Comparison of ENCODE assay signal across 30 cellular contexts in genomic region chr2:1319393-1319792, GRCh38.
"Had no signal": no experiment of that assay in that cellular context is flagged by ENCODE, and none has a peak within 500 bp of the region (broad histone marks: within the 10 kb centered on the region; RNA-seq: fewer than 3 reads in every experiment).

No MANE protein-coding gene starts in this region.

- H3K36me3 ChIP-seq: adrenal gland, ascending aorta, brain microvascular endothelial cell, breast epithelium, cardiac muscle cell had no signal

- H3K27ac ChIP-seq: adrenal gland, ascending aorta, body of pancreas, brain microvascular endothelial cell, breast epithelium, cardiac muscle cell had no signal

- DNase-seq: activated effector memory CD4-positive, alpha-beta T cell treated with anti-CD3 and anti-CD28 coated beads, Interleukin-2, amount 50 U/mL, for 16 hours; activated effector memory CD4-positive, alpha-beta T cell treated with Interleukin-2 at 50 U/mL for 16 hours; activated gamma-delta T cell; activated gamma-delta T cell treated with Interleukin-2 at 50 U/mL for 16 hours; activated naive CD4-positive, alpha-beta T cell; activated naive CD4-positive, alpha-beta T cell treated with anti-CD3 and anti-CD28 coated beads for 36 hours; activated naive CD4-positive, alpha-beta T cell treated with anti-CD3 and anti-CD28 coated beads, Interleukin-2, amount 10 ng/mL, durations not matched to agents 7 days and 5 days; activated naive CD4-positive, alpha-beta T cell treated with anti-CD3 and anti-CD28 coated beads, Interleukin-2, amount 50 U/mL, for 16 hours; activated naive CD4-positive, alpha-beta T cell treated with Interleukin-2 at 50 U/mL for 16 hours; activated naive CD8-positive, alpha-beta T cell treated with anti-CD3 and anti-CD28 coated beads for 36 hours; activated naive CD8-positive, alpha-beta T cell treated with anti-CD3 and anti-CD28 coated beads, Interleukin-2, amount 10 ng/mL, durations not matched to agents 7 days and 5 days; activated naive CD8-positive, alpha-beta T cell treated with anti-CD3 and anti-CD28 coated beads, Interleukin-2, amount 50 U/mL, for 24 hours; activated T-cell treated with anti-CD3 and anti-CD28 coated beads, Interleukin-2, amount 50 U/mL, for 1 hour; activated T-cell treated with anti-CD3 and anti-CD28 coated beads, Interleukin-2, amount 50 U/mL, for 24 hours; activated T-cell treated with anti-CD3 and anti-CD28 coated beads, Interleukin-2, amount 50 U/mL, for 4 hours; activated T-cell treated with anti-CD3 and anti-CD28 coated beads, Interleukin-2, amount 50 U/mL, for 48 hours; activated T-cell treated with anti-CD3 and anti-CD28 coated beads, Interleukin-2, amount 50 U/mL, for 72 hours; adrenal gland; amniotic stem cell; amygdala; anterior cingulate cortex; aorta; body of pancreas; brain microvascular endothelial cell; caudate nucleus; central memory CD4-positive, alpha-beta T cell; cerebellar nuclear complex had no signal

- H3K4me1 ChIP-seq: adrenal gland, ascending aorta, body of pancreas, breast epithelium had no signal

- H3K27me3 ChIP-seq: adrenal gland, ascending aorta, body of pancreas, brain microvascular endothelial cell, breast epithelium, cardiac muscle cell had no signal

- H3K4me3 ChIP-seq: adrenal gland, ascending aorta, body of pancreas, breast epithelium, cardiac muscle cell had no signal

- H3K9me3 ChIP-seq: adrenal gland, ascending aorta, body of pancreas, breast epithelium had no signal
